In the genomic region with DNA sequence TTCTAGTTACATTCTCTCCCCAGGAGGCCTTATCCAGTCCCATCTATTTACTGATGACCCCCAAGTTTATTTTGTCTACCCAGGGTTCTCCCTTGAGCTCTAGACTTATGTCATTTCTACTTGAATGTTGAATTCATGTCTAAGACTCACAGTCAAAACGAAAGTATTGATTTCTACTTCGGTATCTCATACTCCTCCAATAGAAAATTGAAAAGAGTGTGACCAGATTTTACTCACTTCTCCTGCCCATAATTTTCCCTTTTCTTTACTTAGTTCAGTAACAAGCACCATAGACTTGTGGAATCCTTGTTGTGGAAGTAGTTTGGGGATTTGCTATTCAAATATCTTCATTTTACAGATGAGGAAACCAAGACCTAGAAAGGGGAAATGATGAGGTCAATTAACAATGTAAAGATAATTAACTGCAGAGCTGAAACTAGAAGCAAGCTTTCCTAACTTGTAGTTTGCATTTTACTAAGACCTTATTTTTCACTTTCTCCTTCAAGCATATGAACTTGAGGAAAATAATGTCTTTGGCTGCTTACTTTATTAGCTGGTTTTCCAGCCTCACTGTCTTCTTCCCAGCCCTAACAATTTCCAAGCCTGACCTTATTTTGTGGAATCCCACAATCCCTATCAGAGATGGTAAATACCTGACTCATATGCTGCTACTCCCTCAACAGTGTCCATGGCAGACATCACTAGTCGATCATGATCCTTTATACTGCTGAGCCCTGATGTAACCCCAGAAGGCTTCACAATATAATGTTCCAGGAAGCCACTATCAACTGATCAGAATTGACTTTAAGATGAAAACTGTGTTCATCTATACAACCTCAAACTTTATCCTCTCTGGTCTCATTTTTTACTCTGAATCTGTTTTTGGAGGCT, we compare ENCODE assay signal across 15 cellular contexts.
A peak's percentile ranks its signal among the peaks of the same experiment; 100 is the strongest.
DNase-seq lines count a peak whose midpoint lies in the region; ATAC-seq, FAIRE-seq and TF ChIP-seq lines count a peak whose summit lies in the region.
"Had no signal": no experiment of that assay in that cellular context is flagged by ENCODE, and none has a peak within 500 bp of the region (broad histone marks: within the 10 kb centered on the region; RNA-seq: fewer than 3 reads in every experiment).

No MANE protein-coding gene starts in this region.

- ATAC-seq in GM18873 (IDR thresholded peaks at IDR 0.05; ENCODE audit: low FRiP score, unreplicated experiment) = peak; percentile 86
- peak; percentile 96 for ATAC-seq in GM21717 (IDR thresholded peaks at IDR 0.05; ENCODE audit: unreplicated experiment)
- peak; percentile 89 for ATAC-seq in HG03175 (IDR thresholded peaks at IDR 0.05; ENCODE audit: unreplicated experiment)
- ATAC-seq in left lung = peak; percentile 27
- ATAC-seq: left colon had no signal

- H3K4me3 ChIP-seq in left lung (no peak overlapping the region), suprapubic skin (no peak overlapping the region), esophagus squamous epithelium (no peak overlapping the region)
- H3K4me3 ChIP-seq: pancreas had no signal

- H3K27ac ChIP-seq in left lung = no peak overlapping the region
- no peak overlapping the region for H3K27ac ChIP-seq in suprapubic skin
- no peak overlapping the region for H3K27ac ChIP-seq in esophagus squamous epithelium
- H3K27ac ChIP-seq: HL-60, pancreas had no signal

- peaks cover 0 to 2% of the 10 kb centered on the region in 2 donors for H3K9me3 ChIP-seq in left lung
- H3K9me3 ChIP-seq in suprapubic skin = no peaks in the 10 kb centered on the region
- no peaks in the 10 kb centered on the region for H3K9me3 ChIP-seq in esophagus squamous epithelium
- H3K9me3 ChIP-seq: pancreas had no signal

- TF ChIP-seq POLR2A in suprapubic skin (IDR thresholded peaks at IDR 0.05) (no peak), esophagus squamous epithelium (IDR thresholded peaks at IDR 0.05) (no peak)

- no peak overlapping the region for H3K27ac Mint-ChIP-seq in glutamatergic neuron (ENCODE audit: unreplicated experiment)

- H3K9me3 Mint-ChIP-seq in glutamatergic neuron (ENCODE audit: unreplicated experiment) = peaks cover 2% of the 10 kb centered on the region

- WGBS in suprapubic skin = 82% methylated on average over 3 of the region's 3 CpGs
- WGBS in esophagus squamous epithelium, 2 donors = 78 to 82% methylated on average over 3 of the region's 3 CpGs

- H3K36me3 Mint-ChIP-seq in glutamatergic neuron (ENCODE audit: unreplicated experiment) = no peaks in the 10 kb centered on the region

- TF ChIP-seq CTCF in left lung (IDR thresholded peaks at IDR 0.05) = no peak
- TF ChIP-seq CTCF in glutamatergic neuron (IDR thresholded peaks at IDR 0.05; ENCODE audit: partially characterized antibody, unreplicated experiment) = no peak
- no peak for TF ChIP-seq CTCF in suprapubic skin (IDR thresholded peaks at IDR 0.05)
- TF ChIP-seq CTCF in esophagus squamous epithelium (IDR thresholded peaks at IDR 0.05) = no peak

- DNase-seq in left lung = no peak
- DNase-seq in glutamatergic neuron = no peak
- no peak for DNase-seq in RCC 7860 (ENCODE audit: low spot score)
- DNase-seq in suprapubic skin (ENCODE audit: low spot score in 2 of 2) = no peak
- no peak for DNase-seq in esophagus squamous epithelium (lab: John Stamatoyannopoulos, UW)
- DNase-seq: activated CD4-positive, alpha-beta T cell treated with anti-CD3 and anti-CD28 coated beads, Interleukin-2, amount 50 U/mL, for 48 hours; anterior cingulate cortex; left colon; NCI-H1694; pancreas; SHP77 had no signal

- intact Hi-C loops in left lung (cut with DNase I) = no loop called here
- intact Hi-C loops in esophagus squamous epithelium (cut with DNase I) = no loop called here

- H3K4me1 ChIP-seq in left lung = no peaks in the 10 kb centered on the region
- H3K4me1 ChIP-seq in suprapubic skin = no peaks in the 10 kb centered on the region
- no peaks in the 10 kb centered on the region for H3K4me1 ChIP-seq in esophagus squamous epithelium
- H3K4me1 ChIP-seq: pancreas had no signal

- no peak for FAIRE-seq in RCC 7860 (lab: Jason Lieb, UNC)
- FAIRE-seq: pancreas had no signal

- no peak overlapping the region for H3K4me3 Mint-ChIP-seq in glutamatergic neuron (ENCODE audit: unreplicated experiment)

- no peaks in the 10 kb centered on the region for H3K27me3 ChIP-seq in left lung
- no peaks in the 10 kb centered on the region for H3K27me3 ChIP-seq in suprapubic skin
- H3K27me3 ChIP-seq in esophagus squamous epithelium = peaks cover 0 to 10% (median 0%) of the 10 kb centered on the region in 4 donors
- H3K27me3 ChIP-seq: pancreas had no signal

- no peaks in the 10 kb centered on the region for H3K4me1 Mint-ChIP-seq in glutamatergic neuron (ENCODE audit: low read depth, unreplicated experiment)

- TF ChIP-seq EP300 in suprapubic skin (IDR thresholded peaks at IDR 0.05) = no peak

- H3K36me3 ChIP-seq in left lung (no peaks in the 10 kb centered on the region), suprapubic skin (no peaks in the 10 kb centered on the region), esophagus squamous epithelium (no peaks in the 10 kb centered on the region)
- H3K36me3 ChIP-seq: pancreas had no signal

- H3K27me3 Mint-ChIP-seq in glutamatergic neuron (ENCODE audit: unreplicated experiment) = peaks cover 3% of the 10 kb centered on the region

Comparison
In these comparisons a context has a peak if more than half of its experiments do, and no peak if none do; other contexts are left out.
1. ATAC-seq: peak in every context shown above with its lines; median percentile 96 in GM21717; 89 in HG03175; 86 in GM18873; 27 in left lung.